6 cellular contexts compared by ENCODE assay signal in genomic region chr16:88759245-88759975, GRCh38.
DNase-seq lines count a peak whose midpoint lies in the region; ATAC-seq and TF ChIP-seq lines count a peak whose summit lies in the region.

No MANE protein-coding gene starts in this region.

- no peak for TF ChIP-seq CTCF in HEK293 (tag by site-specific recombination; IDR thresholded peaks at IDR 0.05)

- no peak overlapping the region for H3K4me3 ChIP-seq in HEK293 (ENCODE audit: low read depth, low read length)
- H3K4me3 ChIP-seq in mucosa of rectum (ENCODE audit: low read length in 2 of 2): peak overlapping the region; percentile 30 to 33

- H3K27ac ChIP-seq in HEK293 (ENCODE audit: extremely low read depth, low read depth, low read length) (no peak overlapping the region), mucosa of rectum (ENCODE audit: low read depth in 2 of 2, low read length in 2 of 2) (peak overlapping the region; percentile 71 to 75)

- DNase-seq in activated T-cell treated with anti-CD3 and anti-CD28 coated beads for 1 hour (ENCODE audit: low read depth) (peak; percentile 49), EL (no peak), NCI-H2171 (lab: John Stamatoyannopoulos, UW) (no peak)

- H3K9me3 ChIP-seq in HEK293 (ENCODE audit: control insufficient read depth, insufficient read depth, low read depth, low read length) (no peaks in the 10 kb centered on the region), mucosa of rectum (ENCODE audit: control insufficient read depth in 2 of 2, low read length in 2 of 2) (no peaks in the 10 kb centered on the region)

- H3K27me3 ChIP-seq in mucosa of rectum (ENCODE audit: control insufficient read depth in 2 of 2, insufficient read depth in 2 of 2, low read length in 2 of 2): no peaks in the 10 kb centered on the region

- CTCF ChIA-PET in HEK293 (lab: Yijun Ruan, JAX): interaction anchor here (1.1 to 4.3 kb wide), 2 partner anchors 21 to 22 kb away, joined by 4 to 28 read pairs; no protein-coding TSS in a partner anchor

- ATAC-seq in GM21423 (IDR thresholded peaks at IDR 0.05; ENCODE audit: unreplicated experiment): no peak

- POLR2A ChIA-PET in HEK293 (lab: Yijun Ruan, JAX): interaction anchor here (3.8 kb wide), 1 partner anchor 11 kb away, joined by 24 read pairs; no protein-coding TSS in a partner anchor

- H3K36me3 ChIP-seq in HEK293 (ENCODE audit: control insufficient read depth in 2 of 2, insufficient read depth in 1 of 2, low read length in 2 of 2) (no peaks in the 10 kb centered on the region), mucosa of rectum (ENCODE audit: control insufficient read depth in 2 of 2, insufficient read depth in 2 of 2, low read length in 2 of 2) (no peaks in the 10 kb centered on the region)

- peak overlapping the region in 1 of 2 donors; percentile 61 for H3K9ac ChIP-seq in mucosa of rectum (ENCODE audit: low read depth in 1 of 2, low read length in 2 of 2)

- H3K4me1 ChIP-seq in HEK293 (ENCODE audit: control insufficient read depth, insufficient read depth, low read length) (peaks cover 8% of the 10 kb centered on the region), mucosa of rectum (ENCODE audit: control insufficient read depth in 2 of 2, insufficient read depth in 2 of 2, low read length in 2 of 2) (peaks cover 29 to 56% of the 10 kb centered on the region in 2 donors)

TF ChIP-seq in HEK293, 187 proteins besides CTCF, POLR2A, EP300 and RAD21:
- TF ChIP-seq ZNF707 (tag by site-specific recombination; IDR thresholded peaks at IDR 0.05): no peak
- no peak for TF ChIP-seq BCL6B (tag by site-specific recombination; IDR thresholded peaks at IDR 0.05)
- no peak for TF ChIP-seq SP3 (tag by site-specific recombination; IDR thresholded peaks at IDR 0.05)
- TF ChIP-seq ZNF513 (tag by site-specific recombination; IDR thresholded peaks at IDR 0.05): 0 out of 2 replicates have a peak, but pooled peaks have one; percentile 43
- no peak for TF ChIP-seq IKZF3 (tag by site-specific recombination; IDR thresholded peaks at IDR 0.05)
